Comparison of ENCODE assay signal across 29 cellular contexts in genomic region chr7:10731253-10731773, GRCh38.
"Had no signal": no experiment of that assay in that cellular context is flagged by ENCODE, and none has a peak within 500 bp of the region (broad histone marks: within the 10 kb centered on the region; RNA-seq: fewer than 3 reads in every experiment).

No MANE protein-coding gene starts in this region.

- H3K27me3 ChIP-seq: neural progenitor cell, ovary, right lobe of liver, sigmoid colon, suprapubic skin, testis, tibial artery, transverse colon, upper lobe of right lung, uterus had no signal

- H3K9me3 Mint-ChIP-seq: nephron; neural progenitor cell; stimulated activated memory B cell treated with anti-CD40 and anti-IgM and Interleukin-4, amounts not matched to agents 10 μg/mL and 1 μg/mL and 100 μg/mL, for 72 hours; stimulated activated naive CD8-positive, alpha-beta T cell treated with anti-CD3 and anti-CD28 coated beads, Interleukin-15, amount 100 ng/mL, for 72 hours; type B pancreatic cell had no signal

- H3K27ac ChIP-seq: neural progenitor cell, ovary, parathyroid adenoma, psoas muscle, right lobe of liver, sigmoid colon, suprapubic skin, testis, tibial artery, transverse colon, upper lobe of right lung, uterus had no signal

- H3K27ac Mint-ChIP-seq: natural killer cell; nephron; neural progenitor cell; progenitor cell of endocrine pancreas; stimulated activated memory B cell treated with anti-CD40 and anti-IgM and Interleukin-4, amounts not matched to agents 10 μg/mL and 1 μg/mL and 100 μg/mL, for 72 hours; stimulated activated naive CD8-positive, alpha-beta T cell treated with anti-CD3 and anti-CD28 coated beads, Interleukin-15, amount 100 ng/mL, for 72 hours; type B pancreatic cell had no signal

- ATAC-seq: natural killer cell; psoas muscle; right cardiac atrium; right lobe of liver; stimulated activated memory B cell treated with anti-CD40 and anti-IgM and Interleukin-4, amounts not matched to agents 10 μg/mL and 1 μg/mL and 100 μg/mL, for 72 hours; stimulated activated naive CD8-positive, alpha-beta T cell treated with anti-CD3 and anti-CD28 coated beads, Interleukin-15, amount 100 ng/mL, for 72 hours; stimulated activated naive CD8-positive, alpha-beta T cell treated with anti-CD3 and anti-CD28 coated beads, Interleukin-15, Interleukin-2, amounts not matched to agents 100 U/mL and 50 U/mL, for 24 hours; upper lobe of right lung had no signal

- H3K36me3 Mint-ChIP-seq: natural killer cell; neural progenitor cell; stimulated activated memory B cell treated with anti-CD40 and anti-IgM and Interleukin-4, amounts not matched to agents 10 μg/mL and 1 μg/mL and 100 μg/mL, for 72 hours; type B pancreatic cell had no signal

- H3K4me2 ChIP-seq: neural progenitor cell had no signal

- DNase-seq: natural killer cell; occipital lobe; ovary; posterior cingulate gyrus; psoas muscle; right cardiac atrium; right lobe of liver; sigmoid colon; small intestine; stimulated activated CD4-positive, alpha-beta T cell treated with anti-CD3 and anti-CD28 coated beads, Interleukin-15, amount 100 ng/mL, for 24 hours; stimulated activated CD4-positive, alpha-beta T cell treated with anti-CD3 and anti-CD28 coated beads, Interleukin-4, amount 100 ng/mL, for 1 hour; stimulated activated CD4-positive, alpha-beta T cell treated with anti-CD3 and anti-CD28 coated beads, Interleukin-4, amount 100 ng/mL, for 4 hours; stimulated activated CD8-positive, alpha-beta memory T cell treated with anti-CD3 and anti-CD28 coated beads, Interleukin-4, amount 100 ng/mL, for 48 hours; stimulated activated naive CD4-positive, alpha-beta T cell; stimulated activated naive CD8-positive, alpha-beta T cell treated with anti-CD3 and anti-CD28 coated beads, Interleukin-15, amount 100 ng/mL, for 72 hours; stimulated activated naive CD8-positive, alpha-beta T cell treated with anti-CD3 and anti-CD28 coated beads, Interleukin-15, Interleukin-2, amounts not matched to agents 100 U/mL and 50 U/mL, for 24 hours; substantia nigra; testis; tibial artery; transverse colon; upper lobe of right lung; uterus had no signal

- H3K79me2 ChIP-seq: parathyroid adenoma had no signal

- H3K9ac ChIP-seq: neural progenitor cell, parathyroid adenoma had no signal

- H3K4me3 ChIP-seq: neural progenitor cell, ovary, psoas muscle, right lobe of liver, sigmoid colon, suprapubic skin, testis, tibial artery, transverse colon, upper lobe of right lung, uterus had no signal

- H3K4me1 Mint-ChIP-seq: natural killer cell; nephron; neural progenitor cell; stimulated activated memory B cell treated with anti-CD40 and anti-IgM and Interleukin-4, amounts not matched to agents 10 μg/mL and 1 μg/mL and 100 μg/mL, for 72 hours; stimulated activated naive CD8-positive, alpha-beta T cell treated with anti-CD3 and anti-CD28 coated beads, Interleukin-15, amount 100 ng/mL, for 72 hours had no signal

- H3K4me3 Mint-ChIP-seq: natural killer cell; nephron; neural progenitor cell; stimulated activated memory B cell treated with anti-CD40 and anti-IgM and Interleukin-4, amounts not matched to agents 10 μg/mL and 1 μg/mL and 100 μg/mL, for 72 hours; stimulated activated naive CD8-positive, alpha-beta T cell treated with anti-CD3 and anti-CD28 coated beads, Interleukin-15, amount 100 ng/mL, for 72 hours; type B pancreatic cell had no signal

- H3K27me3 Mint-ChIP-seq: progenitor cell of endocrine pancreas; stimulated activated memory B cell treated with anti-CD40 and anti-IgM and Interleukin-4, amounts not matched to agents 10 μg/mL and 1 μg/mL and 100 μg/mL, for 72 hours; stimulated activated naive CD8-positive, alpha-beta T cell treated with anti-CD3 and anti-CD28 coated beads, Interleukin-15, amount 100 ng/mL, for 72 hours; type B pancreatic cell had no signal

- H3K36me3 ChIP-seq: neural progenitor cell, ovary, right lobe of liver, sigmoid colon, suprapubic skin, tibial artery, transverse colon, upper lobe of right lung, uterus had no signal

- H3K4me1 ChIP-seq: neural progenitor cell, parathyroid adenoma, psoas muscle, right lobe of liver, sigmoid colon, suprapubic skin, testis, tibial artery, transverse colon, upper lobe of right lung, uterus had no signal
